In genomic region chr16:78789556-78789955, GRCh38 we compare ENCODE assay signal across 14 cellular contexts.
DNase-seq lines count a peak whose midpoint lies in the region; ATAC-seq lines count a peak whose summit lies in the region.
"Had no signal": no experiment of that assay in that cellular context is flagged by ENCODE, and none has a peak within 500 bp of the region (broad histone marks: within the 10 kb centered on the region; RNA-seq: fewer than 3 reads in every experiment).

No MANE protein-coding gene starts in this region.

- no peaks in the 10 kb centered on the region for H3K27me3 Mint-ChIP-seq in activated T-helper 17 cell treated with anti-CD3 and anti-CD28 coated beads, Interleukin-2, amount 50 U/mL, for 72 hours
- H3K27me3 Mint-ChIP-seq in CD4-positive, alpha-beta memory T cell, result no peaks in the 10 kb centered on the region

- DNase-seq in NCI-H2171 treated with DMSO at 0.1 percent for 48 hours (lab: John Stamatoyannopoulos, UW), result peak; percentile 21
- no peak for DNase-seq in NCI-H2171 (lab: John Stamatoyannopoulos, UW)
- DNase-seq in NCI-H524 (lab: John Stamatoyannopoulos, UW), result peak; percentile 52 to 80
- DNase-seq in stimulated activated effector memory CD8-positive, alpha-beta T cell treated with anti-CD3 and anti-CD28 coated beads, Interleukin-12 subunit alpha, Interleukin-12 subunit beta, amount 100 ng/mL, for 72 hours (ENCODE audit: low spot score in 2 of 2), result no peak
- no peak for DNase-seq in stimulated activated CD4-positive, alpha-beta T cell treated with anti-CD3 and anti-CD28 coated beads, Interleukin-15, amount 100 ng/mL, for 24 hours
- DNase-seq in NCI-H2081 treated with DMSO at 0.1 percent for 48 hours (lab: John Stamatoyannopoulos, UW), result no peak
- DNase-seq in CD4-positive, alpha-beta memory T cell, result no peak
- DNase-seq: 8988T, AML-193, DMS79 had no signal

- no peaks in the 10 kb centered on the region for H3K27me3 ChIP-seq in CD4-positive, alpha-beta memory T cell (ENCODE audit: insufficient read depth, low read length)
- H3K27me3 ChIP-seq: BLaER1 had no signal

- peaks cover 6% of the 10 kb centered on the region for H3K4me1 ChIP-seq in CD4-positive, alpha-beta memory T cell (ENCODE audit: insufficient read depth, low read length)
- H3K4me1 ChIP-seq: BLaER1 had no signal

- no peak overlapping the region for H3K27ac ChIP-seq in CD4-positive, alpha-beta memory T cell (ENCODE audit: low read depth, low read length)
- H3K27ac ChIP-seq: BLaER1 had no signal

- CTCF ChIA-PET in CD4-positive, alpha-beta memory T cell (lab: Charles Lee; ENCODE audit: partially characterized antibody), result no interaction called here

- H3K4me3 ChIP-seq in CD4-positive, alpha-beta memory T cell (ENCODE audit: low read length in 2 of 2), result no peak overlapping the region
- H3K4me3 ChIP-seq: BLaER1, GM12878 had no signal

- H3K36me3 Mint-ChIP-seq in activated T-helper 17 cell treated with anti-CD3 and anti-CD28 coated beads, Interleukin-2, amount 50 U/mL, for 72 hours (ENCODE audit: low read depth), result peaks cover 9% of the 10 kb centered on the region
- H3K36me3 Mint-ChIP-seq in stimulated activated effector memory CD8-positive, alpha-beta T cell treated with anti-CD3 and anti-CD28 coated beads, Interleukin-12 subunit alpha, Interleukin-12 subunit beta, amount 100 ng/mL, for 72 hours, result peaks cover 11% of the 10 kb centered on the region
- no peaks in the 10 kb centered on the region for H3K36me3 Mint-ChIP-seq in CD4-positive, alpha-beta memory T cell

- intact Hi-C loops in CD4-positive, alpha-beta memory T cell (cut with micrococcal nuclease), result no loop called here

- H3K27ac Mint-ChIP-seq in activated T-helper 17 cell treated with anti-CD3 and anti-CD28 coated beads, Interleukin-2, amount 50 U/mL, for 72 hours, result peak overlapping the region; percentile 95
- H3K27ac Mint-ChIP-seq in stimulated activated effector memory CD8-positive, alpha-beta T cell treated with anti-CD3 and anti-CD28 coated beads, Interleukin-12 subunit alpha, Interleukin-12 subunit beta, amount 100 ng/mL, for 72 hours, result peak overlapping the region; percentile 97
- no peak overlapping the region for H3K27ac Mint-ChIP-seq in CD4-positive, alpha-beta memory T cell

- POLR2A ChIA-PET in CD4-positive, alpha-beta memory T cell (lab: Charles Lee; ENCODE audit: partially characterized antibody), result no interaction called here

- H3K4me1 Mint-ChIP-seq in activated T-helper 17 cell treated with anti-CD3 and anti-CD28 coated beads, Interleukin-2, amount 50 U/mL, for 72 hours, result peaks cover 29% of the 10 kb centered on the region
- H3K4me1 Mint-ChIP-seq in stimulated activated effector memory CD8-positive, alpha-beta T cell treated with anti-CD3 and anti-CD28 coated beads, Interleukin-12 subunit alpha, Interleukin-12 subunit beta, amount 100 ng/mL, for 72 hours, result peaks cover 70% of the 10 kb centered on the region
- H3K4me1 Mint-ChIP-seq in CD4-positive, alpha-beta memory T cell, result peaks cover 8 to 15% (median 9%) of the 10 kb centered on the region in 4 donors

- H3K36me3 ChIP-seq in CD4-positive, alpha-beta memory T cell (ENCODE audit: insufficient read depth, low read length), result no peaks in the 10 kb centered on the region
- H3K36me3 ChIP-seq: BLaER1 had no signal

- H3K9me3 ChIP-seq in CD4-positive, alpha-beta memory T cell (ENCODE audit: control insufficient read depth in 1 of 2, low read length in 2 of 2), result no peaks in the 10 kb centered on the region
- H3K9me3 ChIP-seq: BLaER1 had no signal

- peaks cover 4% of the 10 kb centered on the region for H3K9me3 Mint-ChIP-seq in activated T-helper 17 cell treated with anti-CD3 and anti-CD28 coated beads, Interleukin-2, amount 50 U/mL, for 72 hours
- H3K9me3 Mint-ChIP-seq in stimulated activated effector memory CD8-positive, alpha-beta T cell treated with anti-CD3 and anti-CD28 coated beads, Interleukin-12 subunit alpha, Interleukin-12 subunit beta, amount 100 ng/mL, for 72 hours, result no peaks in the 10 kb centered on the region
- H3K9me3 Mint-ChIP-seq in CD4-positive, alpha-beta memory T cell, result peaks cover 0 to 2% (median 0%) of the 10 kb centered on the region in 8 donors

- H3K4me3 Mint-ChIP-seq in activated T-helper 17 cell treated with anti-CD3 and anti-CD28 coated beads, Interleukin-2, amount 50 U/mL, for 72 hours, result peak overlapping the region; percentile 67
- H3K4me3 Mint-ChIP-seq in stimulated activated effector memory CD8-positive, alpha-beta T cell treated with anti-CD3 and anti-CD28 coated beads, Interleukin-12 subunit alpha, Interleukin-12 subunit beta, amount 100 ng/mL, for 72 hours, result no peak overlapping the region
- no peak overlapping the region for H3K4me3 Mint-ChIP-seq in CD4-positive, alpha-beta memory T cell

- no peak for ATAC-seq in activated T-helper 17 cell treated with anti-CD3 and anti-CD28 coated beads, Interleukin-2, amount 50 U/mL, for 72 hours (replicated peaks)
- no peak for ATAC-seq in stimulated activated effector memory CD8-positive, alpha-beta T cell treated with anti-CD3 and anti-CD28 coated beads, Interleukin-12 subunit alpha, Interleukin-12 subunit beta, amount 100 ng/mL, for 72 hours
- ATAC-seq: GM12878, HCT116 had no signal

Comparison
In these comparisons a context has a peak if more than half of its experiments do, and no peak if none do; other contexts are left out.
1. DNase-seq: peak in NCI-H2171 treated with DMSO at 0.1 percent for 48 hours (single experiment) and NCI-H524 (2 of 2); none in NCI-H2171 (single experiment), stimulated activated effector memory CD8-positive, alpha-beta T cell treated with anti-CD3 and anti-CD28 coated beads, Interleukin-12 subunit alpha, Interleukin-12 subunit beta, amount 100 ng/mL, for 72 hours (0 of 2), stimulated activated CD4-positive, alpha-beta T cell treated with anti-CD3 and anti-CD28 coated beads, Interleukin-15, amount 100 ng/mL, for 24 hours (single experiment), NCI-H2081 treated with DMSO at 0.1 percent for 48 hours (single experiment) and CD4-positive, alpha-beta memory T cell (0 of 5).
2. H3K27ac Mint-ChIP-seq: peak in activated T-helper 17 cell treated with anti-CD3 and anti-CD28 coated beads, Interleukin-2, amount 50 U/mL, for 72 hours (single experiment) and stimulated activated effector memory CD8-positive, alpha-beta T cell treated with anti-CD3 and anti-CD28 coated beads, Interleukin-12 subunit alpha, Interleukin-12 subunit beta, amount 100 ng/mL, for 72 hours (single experiment); none in CD4-positive, alpha-beta memory T cell (0 of 7).